ENCODE assay signal across 8 cellular contexts in genomic region chr10:77637986-77638765, GRCh38. TPM values are rescaled to one million over a fixed set of nuclear protein-coding genes. Genes with fewer than 3 reads are reported as not detected.
DNase-seq lines count a peak whose midpoint lies in the region; ATAC-seq and TF ChIP-seq lines count a peak whose summit lies in the region.

No MANE protein-coding gene starts in this region.

- H2AFZ ChIP-seq in ACC112 (ENCODE audit: low read length, unreplicated experiment) (peak overlapping the region; percentile 76), H9 (ENCODE audit: low read length) (no peak overlapping the region)

- no peak overlapping the region for H3K9ac ChIP-seq in H9 (ENCODE audit: extremely low read depth, insufficient read length, low read length)
- peak overlapping the region; percentile 51 to 83 (median 67) for H3K9ac ChIP-seq in skeletal muscle tissue (ENCODE audit: low read depth in 1 of 3, low read length in 3 of 3)

- H3K4me2 ChIP-seq in H9 (ENCODE audit: insufficient read depth, insufficient read length, low read length), result peak overlapping the region; percentile 54

- POLR2A ChIA-PET in WTC11 (lab: Charles Lee), result no interaction called here

- H2BK20ac ChIP-seq in H9 (ENCODE audit: low read depth, low read length, poor library complexity, severe bottlenecking), result no peak overlapping the region

- CTCF ChIA-PET in WTC11 (lab: Charles Lee), result interaction anchor here (1.0 to 6.5 kb wide), 9 partner anchors 9 to 472 kb away, joined by 4 to 50 read pairs (median 7); no protein-coding TSS in a partner anchor

- H3K27ac ChIP-seq in ACC112 (ENCODE audit: low read depth, low read length) (no peak overlapping the region), H9 (ENCODE audit: insufficient read length, low read depth, low read length) (no peak overlapping the region), skeletal muscle tissue (ENCODE audit: low read depth, low read length) (peak overlapping the region; percentile 47)

- H3K14ac ChIP-seq in H9 (ENCODE audit: insufficient read depth, low read length), result no peak overlapping the region

- H4K5ac ChIP-seq in H9 (ENCODE audit: insufficient read length, low read depth, low read length), result no peak overlapping the region

- no peaks in the 10 kb centered on the region for H3K9me3 ChIP-seq in H9 (ENCODE audit: control insufficient read depth, low read depth, low read length)
- H3K9me3 ChIP-seq in skeletal muscle tissue (ENCODE audit: control insufficient read depth in 3 of 3, low read length in 3 of 3), result no peaks in the 10 kb centered on the region

- no peaks in the 10 kb centered on the region for H3K79me1 ChIP-seq in H9 (ENCODE audit: insufficient read depth, low read depth, low read length, poor library complexity, severe bottlenecking)

- no peak overlapping the region for H2BK15ac ChIP-seq in H9 (ENCODE audit: low read depth, low read length)

- no peak overlapping the region for H3K18ac ChIP-seq in H9 (ENCODE audit: insufficient read length, low read depth, low read length)

- H3K27me3 ChIP-seq in ACC112 (ENCODE audit: insufficient read depth, low read length) (no peaks in the 10 kb centered on the region), H9 (ENCODE audit: insufficient read depth, low read length) (peaks cover 40% of the 10 kb centered on the region), skeletal muscle tissue (ENCODE audit: control insufficient read depth in 3 of 3, insufficient read depth in 3 of 3, low read length in 3 of 3) (peaks cover 0 to 24% (median 4%) of the 10 kb centered on the region in 3 donors)

- ATAC-seq in WTC11 (peak; percentile 50), HG02642 (IDR thresholded peaks at IDR 0.05; ENCODE audit: poor library complexity, unreplicated experiment) (no peak), GM19035 (IDR thresholded peaks at IDR 0.05; ENCODE audit: unreplicated experiment) (no peak)

- H4K8ac ChIP-seq in H9 (replicated peaks; ENCODE audit: insufficient read length, low read depth, low read length), result no peak overlapping the region

- H3K23ac ChIP-seq in H9 (ENCODE audit: insufficient read length, low read depth, low read length), result no peak overlapping the region

- H3K4me3 ChIP-seq in ACC112 (ENCODE audit: low read depth, low read length) (peak overlapping the region; percentile 81), skeletal muscle tissue (ENCODE audit: low read length in 3 of 3) (peak overlapping the region; percentile 30 to 73 (median 72))

- H3K36me3 Mint-ChIP-seq in H9 (ENCODE audit: insufficient read depth in 1 of 3, low read depth in 3 of 3) (no peaks in the 10 kb centered on the region; a peak in 1 of 7 replicates), WTC11 (no peaks in the 10 kb centered on the region)

- no peak for TF ChIP-seq CTCF in H9 (conservative IDR thresholded peaks at IDR 0.05)
- TF ChIP-seq CTCF in WTC11 (IDR thresholded peaks at IDR 0.05), result no peak

- no peak overlapping the region for H2BK5ac ChIP-seq in H9 (ENCODE audit: insufficient read length, low read length)

- peak overlapping the region in 1 of 3 experiments; percentile 82; a peak in 1 of 7 replicates for H3K27ac Mint-ChIP-seq in H9
- H3K27ac Mint-ChIP-seq in WTC11, result no peak overlapping the region

- H3K23me2 ChIP-seq in H9 (ENCODE audit: insufficient read length, low read depth, low read length, poor library complexity, severe bottlenecking), result peaks cover 20% of the 10 kb centered on the region

- no peak overlapping the region for H2BK12ac ChIP-seq in H9 (ENCODE audit: insufficient read length, low read depth, low read length)

- H3K4me3 Mint-ChIP-seq in H9 (peak overlapping the region; percentile 84 to 93), WTC11 (peak overlapping the region; percentile 80)

- H3K36me3 ChIP-seq in ACC112 (ENCODE audit: insufficient read depth, low read length) (no peaks in the 10 kb centered on the region), skeletal muscle tissue (ENCODE audit: control insufficient read depth in 3 of 3, insufficient read depth in 3 of 3, low read length in 3 of 3) (no peaks in the 10 kb centered on the region)

- H3K4ac ChIP-seq in H9 (ENCODE audit: low read depth, low read length), result no peak overlapping the region

- no peak overlapping the region for H2AK5ac ChIP-seq in H9 (ENCODE audit: insufficient read length, low read length)

- no peaks in the 10 kb centered on the region for H4K20me1 ChIP-seq in H9 (ENCODE audit: control insufficient read depth, insufficient read depth, insufficient read length)

- H3K4me1 ChIP-seq in ACC112 (ENCODE audit: control insufficient read depth, insufficient read depth, low read length, unreplicated experiment) (peaks cover 12% of the 10 kb centered on the region), H9 (ENCODE audit: insufficient read depth, low read length) (no peaks in the 10 kb centered on the region; the same call in 1 of the 2 replicates), skeletal muscle tissue (ENCODE audit: control insufficient read depth in 3 of 3, insufficient read depth in 3 of 3, low read length in 3 of 3) (peaks cover 20 to 33% (median 23%) of the 10 kb centered on the region in 3 donors)

- no peak overlapping the region for H3T11ph ChIP-seq in H9 (ENCODE audit: low read length)

- no peak overlapping the region for H3K56ac ChIP-seq in H9 (ENCODE audit: insufficient read length, low read depth, low read length)

- H3K9me3 Mint-ChIP-seq in H9 (no peaks in the 10 kb centered on the region), WTC11 (no peaks in the 10 kb centered on the region)

- peaks cover 27 to 33% of the 10 kb centered on the region in 2 experiments for H3K4me1 Mint-ChIP-seq in H9
- H3K4me1 Mint-ChIP-seq in WTC11, result peaks cover 28% of the 10 kb centered on the region

- DNase-seq in H9 (peak; percentile 60), WTC11 (ENCODE audit: low spot score) (peak; percentile 67), hepatic stellate cell (ENCODE audit: low spot score) (peak; percentile 52), SIG-M5 treated with dmso at 0.1 percent for 504 hours (lab: John Stamatoyannopoulos, UW; ENCODE audit: unreplicated experiment) (no peak)

- H4K91ac ChIP-seq in H9 (ENCODE audit: insufficient read length, low read depth, low read length), result no peak overlapping the region

- no CpG with 5 or more reads among the region's 104 CpGs for WGBS in H9 (ENCODE audit: extremely low coverage, insufficient read length, low lambda C conversion rate)

- peaks cover 80% of the 10 kb centered on the region for H3K27me3 Mint-ChIP-seq in H9 (ENCODE audit: low read depth)
- H3K27me3 Mint-ChIP-seq in WTC11 (ENCODE audit: low read depth), result peaks cover 78% of the 10 kb centered on the region

- peaks cover 8% of the 10 kb centered on the region for H3K79me2 ChIP-seq in ACC112 (ENCODE audit: control insufficient read depth, insufficient read depth, low read length, unreplicated experiment)
- H3K79me2 ChIP-seq in H9 (ENCODE audit: insufficient read depth, low read length), result no peaks in the 10 kb centered on the region

- no peak overlapping the region for H2BK120ac ChIP-seq in H9 (ENCODE audit: low read depth, low read length, poor library complexity, severe bottlenecking)

TF ChIP-seq in WTC11, 78 proteins besides CTCF, POLR2A, EP300 and RAD21 (continues in another document):
- TF ChIP-seq USF1 (CRISPR knock-in tag; IDR thresholded peaks at IDR 0.05) (0 out of 2 replicates have a peak, but pooled peaks have one; percentile 27), SP1 (CRISPR knock-in tag; conservative IDR thresholded peaks at IDR 0.05) (no peak), ZBTB21 (CRISPR knock-in tag; IDR thresholded peaks at IDR 0.05; ENCODE audit: borderline replicate concordance) (0 out of 2 replicates have a peak, but pooled peaks have one; percentile 19), NFE2L1 (CRISPR knock-in tag; IDR thresholded peaks at IDR 0.05) (no peak), FOXK1 (CRISPR knock-in tag; IDR thresholded peaks at IDR 0.05) (peak; percentile 49; the same call in 1 of the 2 replicates), FOXJ3 (CRISPR knock-in tag; IDR thresholded peaks at IDR 0.05; ENCODE audit: borderline replicate concordance) (no peak), HMGXB4 (CRISPR knock-in tag; IDR thresholded peaks at IDR 0.05) (peak; percentile 95), ZNF416 (CRISPR knock-in tag; IDR thresholded peaks at IDR 0.05) (no peak), TEAD1 (CRISPR knock-in tag; IDR thresholded peaks at IDR 0.05) (no peak)

RNA-seq across cellular contexts. Expression of gene KCNMA1, which starts 0.6 kb away (rescaled TPM):
- 1.7 and 2.0 TPM in 2 replicates for total RNA-seq in H9 (2021)
- 4.1 to 7.3 TPM (median 5.3 TPM) in 3 replicates for total RNA-seq in WTC11 (2021)
- 18.8 TPM for total RNA-seq in skeletal muscle tissue
